12 cellular contexts compared by ENCODE assay signal in the genomic region with DNA sequence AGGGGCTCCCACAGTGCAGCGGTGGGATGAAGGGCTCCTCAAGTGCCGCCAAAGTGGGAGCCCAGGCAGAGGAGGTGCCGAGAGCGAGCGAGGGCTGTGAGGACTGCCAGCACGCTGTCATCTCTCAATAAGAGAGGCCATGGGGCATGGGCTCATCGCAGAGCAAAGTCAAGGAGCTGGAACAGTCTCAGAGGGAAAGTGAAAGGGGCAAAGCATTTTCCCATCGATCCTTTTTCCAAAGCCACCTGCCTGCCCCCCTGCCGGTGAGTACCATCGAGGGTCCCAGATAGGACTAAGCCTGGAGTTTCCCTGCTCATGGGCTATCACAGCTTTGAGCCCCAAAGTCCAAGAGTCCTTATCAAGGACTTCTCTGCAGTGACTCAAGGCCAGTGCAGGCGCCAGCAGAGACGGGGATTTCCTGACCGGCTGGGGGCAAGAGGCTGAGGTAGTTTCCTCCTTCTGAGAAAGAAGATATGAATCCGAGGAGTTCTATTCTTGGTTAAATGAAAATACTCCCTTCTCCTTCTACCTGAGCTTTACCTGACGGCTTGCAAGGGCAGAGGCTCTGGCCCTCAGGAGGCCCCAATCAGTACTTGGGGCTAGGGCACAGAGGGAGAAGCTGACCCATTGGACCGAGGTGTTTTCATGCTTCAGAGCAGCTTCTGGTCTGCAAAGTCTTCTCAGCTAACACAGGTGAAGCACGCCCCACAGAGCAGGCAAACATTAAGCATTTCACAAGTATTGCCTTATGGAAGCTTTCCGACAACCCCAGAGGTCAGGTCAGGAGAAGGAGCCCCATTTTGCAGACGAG. TPM values are rescaled to one million over a fixed set of nuclear protein-coding genes. Genes with fewer than 3 reads are reported as not detected.
DNase-seq lines count a peak whose midpoint lies in the region; ATAC-seq and TF ChIP-seq lines count a peak whose summit lies in the region.
"Had no signal": no experiment of that assay in that cellular context is flagged by ENCODE, and none has a peak within 500 bp of the region (broad histone marks: within the 10 kb centered on the region; RNA-seq: fewer than 3 reads in every experiment).

No MANE protein-coding gene starts in this region.

- H3K36me3 ChIP-seq in smooth muscle cell (ENCODE audit: low read depth): no peaks in the 10 kb centered on the region
- no peaks in the 10 kb centered on the region for H3K36me3 ChIP-seq in transverse colon
- H3K36me3 ChIP-seq: vagina had no signal

- TF ChIP-seq CTCF in smooth muscle cell (IDR thresholded peaks at IDR 0.05; ENCODE audit: borderline replicate concordance, insufficient read depth, poor library complexity, severe bottlenecking): no peak
- TF ChIP-seq CTCF in transverse colon (IDR thresholded peaks at IDR 0.05): no peak

- ATAC-seq in activated T-cell treated with anti-CD3 and anti-CD28 coated beads, Interleukin-2, amount 50 U/mL, for 4 hours: peak; percentile 37 to 41
- ATAC-seq in HG03108 (IDR thresholded peaks at IDR 0.05; ENCODE audit: unreplicated experiment) (peak; percentile 62), HG02588 (IDR thresholded peaks at IDR 0.05; ENCODE audit: unreplicated experiment) (no peak), GM18870 (IDR thresholded peaks at IDR 0.05; ENCODE audit: unreplicated experiment) (no peak)

- peak overlapping the region; percentile 60 for H3K9ac ChIP-seq in smooth muscle cell (ENCODE audit: low read depth)

- no peak for TF ChIP-seq POLR2A in transverse colon (IDR thresholded peaks at IDR 0.05)

- H3K27ac ChIP-seq in smooth muscle cell (ENCODE audit: low read depth) (peak overlapping the region; percentile 57), transverse colon (no peak overlapping the region)
- H3K27ac ChIP-seq: vagina had no signal

- H3K4me3 Mint-ChIP-seq in activated T-cell treated with anti-CD3 and anti-CD28 coated beads, Interleukin-2, amount 50 U/mL, for 4 hours: no peak overlapping the region
- H3K4me3 Mint-ChIP-seq: nephron had no signal

- H3F3A ChIP-seq in smooth muscle cell (ENCODE audit: low read depth): peaks cover 9% of the 10 kb centered on the region

- WGBS in smooth muscle cell (ENCODE audit: low lambda C conversion rate): 68% methylated on average over 19 of the region's 19 CpGs
- 60 to 74% methylated on average over 3 to 14 of the region's 19 CpGs for WGBS in transverse colon (ENCODE audit: low coverage in 1 of 2), 2 donors

- no peak for DNase-seq in activated T-cell treated with anti-CD3 and anti-CD28 coated beads, Interleukin-2, amount 50 U/mL, for 4 hours
- DNase-seq in activated T-cell treated with anti-CD3 and anti-CD28 coated beads for 4 hours: no peak
- peak; percentile 67 for DNase-seq in astrocyte of the hippocampus (ENCODE audit: low read depth, low spot score)
- peak; percentile 20 for DNase-seq in smooth muscle cell (lab: John Stamatoyannopoulos, UW; ENCODE audit: unreplicated experiment)
- no peak for DNase-seq in transverse colon
- DNase-seq: activated CD8-positive, alpha-beta memory T cell treated with anti-CD3 and anti-CD28 coated beads for 24 hours; central memory CD4-positive, alpha-beta T cell had no signal

- H3K27me3 ChIP-seq in smooth muscle cell (ENCODE audit: low read depth) (no peaks in the 10 kb centered on the region), transverse colon (no peaks in the 10 kb centered on the region)
- H3K27me3 ChIP-seq: vagina had no signal

- H2AFZ ChIP-seq in smooth muscle cell (ENCODE audit: low read depth): peak overlapping the region; percentile 21

- peaks cover 4% of the 10 kb centered on the region for H3K36me3 Mint-ChIP-seq in activated T-cell treated with anti-CD3 and anti-CD28 coated beads, Interleukin-2, amount 50 U/mL, for 4 hours (ENCODE audit: insufficient read depth)

- H3K4me2 ChIP-seq in smooth muscle cell: peak overlapping the region; percentile 59

- H3K9me3 ChIP-seq in smooth muscle cell (replicated peaks; ENCODE audit: low read depth) (no peaks in the 10 kb centered on the region), transverse colon (no peaks in the 10 kb centered on the region)
- H3K9me3 ChIP-seq: vagina had no signal

- no peaks in the 10 kb centered on the region for H3K27me3 Mint-ChIP-seq in activated T-cell treated with anti-CD3 and anti-CD28 coated beads, Interleukin-2, amount 50 U/mL, for 4 hours (ENCODE audit: low read depth)

- intact Hi-C loops in transverse colon (cut with DNase I; ENCODE audit: low total_unique reads): no loop called here

- no peaks in the 10 kb centered on the region for H3K9me3 Mint-ChIP-seq in activated T-cell treated with anti-CD3 and anti-CD28 coated beads, Interleukin-2, amount 50 U/mL, for 4 hours
- H3K9me3 Mint-ChIP-seq: nephron had no signal

- H3K4me1 ChIP-seq in smooth muscle cell (ENCODE audit: low read depth) (peaks cover 8% of the 10 kb centered on the region), transverse colon (peaks cover 0 to 8% (median 2%) of the 10 kb centered on the region in 4 donors)
- H3K4me1 ChIP-seq: vagina had no signal

- no peak overlapping the region for H3K4me3 ChIP-seq in smooth muscle cell
- H3K4me3 ChIP-seq in transverse colon: no peak overlapping the region
- H3K4me3 ChIP-seq: vagina had no signal

- in situ Hi-C loops in transverse colon (cut with MboI; ENCODE audit: low pct_ligation_motif_present in 1 of 4, low pct_unique_long_range_greater_than_20kb in 1 of 4, low sequenced_read_pairs in 3 of 4): loop anchor here in 3 of 4 donors (10.0 to 25.0 kb wide), 3 partner anchors 60 to 353 kb away; partner anchors contain the start of gene SLC26A8 (in 2 of the 3)

- peaks cover 10% of the 10 kb centered on the region for H3K4me1 Mint-ChIP-seq in activated T-cell treated with anti-CD3 and anti-CD28 coated beads, Interleukin-2, amount 50 U/mL, for 4 hours (ENCODE audit: low read depth)

- H4K20me1 ChIP-seq in smooth muscle cell (ENCODE audit: low read depth): no peaks in the 10 kb centered on the region

- no peaks in the 10 kb centered on the region for H3K79me2 ChIP-seq in smooth muscle cell (ENCODE audit: low read depth)

- no peak for TF ChIP-seq EP300 in transverse colon (IDR thresholded peaks at IDR 0.05; ENCODE audit: low read depth)

RNA-seq across cellular contexts. Expression of gene ETV7, which starts 22.6 kb away (rescaled TPM):
- total RNA-seq in activated T-cell treated with anti-CD3 and anti-CD28 coated beads, Interleukin-2, amount 50 U/mL, for 4 hours: 1 to 10 TPM in 2 of 3 donors, under 1 TPM in 1; 0.45 to 4.9 (median 1.7) TPM
- total RNA-seq in smooth muscle cell (0.18 TPM in 1 of 2 replicates, not detected in the other), transverse colon (1 to 10 TPM; 1.3 to 4.2 (median 3.0) TPM)
- polyA plus RNA-seq in smooth muscle cell: 0.83 and 1.2 TPM in 2 replicates

RNA-seq across cellular contexts. Expression of gene BNIP5, which starts 28.2 kb away (rescaled TPM):
- total RNA-seq in activated T-cell treated with anti-CD3 and anti-CD28 coated beads, Interleukin-2, amount 50 U/mL, for 4 hours: not detected
- not detected in 2 replicates for total RNA-seq in smooth muscle cell
- polyA plus RNA-seq in smooth muscle cell: not detected in 2 replicates
- 10 to 100 TPM in 3 of 4 donors, 1 to 10 TPM in 1; 6.0 to 23.6 (median 14.1) TPM for total RNA-seq in transverse colon
- total RNA-seq: vagina had no signal

Comparison
In these comparisons a context has a peak if more than half of its experiments do, and no peak if none do; other contexts are left out.
1. ATAC-seq: peak in activated T-cell treated with anti-CD3 and anti-CD28 coated beads, Interleukin-2, amount 50 U/mL, for 4 hours (2 of 2) and HG03108 (single experiment); none in HG02588 (single experiment) and GM18870 (single experiment).
2. DNase-seq: peak in astrocyte of the hippocampus (single experiment) and smooth muscle cell (single experiment); none in activated T-cell treated with anti-CD3 and anti-CD28 coated beads, Interleukin-2, amount 50 U/mL, for 4 hours (single experiment), activated T-cell treated with anti-CD3 and anti-CD28 coated beads for 4 hours (single experiment) and transverse colon (single experiment).